ENCODE assay signal across 25 cellular contexts in genomic region chr9:28925184-28925583, GRCh38.
DNase-seq lines count a peak whose midpoint lies in the region; ATAC-seq, FAIRE-seq and TF ChIP-seq lines count a peak whose summit lies in the region.
"Had no signal": no experiment of that assay in that cellular context is flagged by ENCODE, and none has a peak within 500 bp of the region (broad histone marks: within the 10 kb centered on the region; RNA-seq: fewer than 3 reads in every experiment).

No MANE protein-coding gene starts in this region.

- peaks cover 52% of the 10 kb centered on the region for H3K4me1 ChIP-seq in A549
- peaks cover 59% of the 10 kb centered on the region for H3K4me1 ChIP-seq in PC-3 (ENCODE audit: insufficient read depth, low read length)
- H3K4me1 ChIP-seq in trophoblast cell (ENCODE audit: control insufficient read depth in 1 of 2, insufficient read depth in 2 of 2, low read length in 2 of 2): peaks cover 0 to 17% of the 10 kb centered on the region in 2 experiments
- H3K4me1 ChIP-seq: HAP-1, Peyer's patch, SJSA1 had no signal

- POLR2A ChIA-PET in A549 (lab: Yijun Ruan, JAX) (no interaction called here), PC-3 (lab: Charles Lee; ENCODE audit: unreplicated experiment) (no interaction called here)

- H3K27me3 ChIP-seq in PC-3 (ENCODE audit: low read length) (no peaks in the 10 kb centered on the region), trophoblast cell (ENCODE audit: insufficient read depth, low read length) (no peaks in the 10 kb centered on the region)
- H3K27me3 ChIP-seq: Peyer's patch, SJSA1 had no signal

- no peak overlapping the region for H3K23ac ChIP-seq in trophoblast cell (ENCODE audit: low read length)

- H3K4me2 ChIP-seq in A549 (peak overlapping the region; percentile 56), PC-3 (ENCODE audit: low read length) (peak overlapping the region; percentile 45), trophoblast cell (ENCODE audit: low read length) (no peak overlapping the region)

- FAIRE-seq in A549 (lab: Jason Lieb, UNC): no peak
- FAIRE-seq: D721Med, GM18507 had no signal

- H3K18ac ChIP-seq in trophoblast cell (ENCODE audit: low read length): no peak overlapping the region

- no peak for DNase-seq in A549 (ENCODE audit: low read depth in 1 of 2, low spot score in 1 of 2)
- DNase-seq in PC-3: peak; percentile 89
- DNase-seq in epithelial cell of esophagus (ENCODE audit: low read depth): peak; percentile 81
- peak; percentile 53 to 62 for DNase-seq in trophoblast cell
- no peak for DNase-seq in COLO829 (ENCODE audit: low spot score)
- DNase-seq in glutamatergic neuron: no peak
- DNase-seq: 8988T, DMS53, GOT3, HFFc6, KBM-7, NCI-H1048, NCI-H1417, NCI-H1694 treated with DMSO at 0.1 percent for 48 hours, NCI-H2081, NCI-H2227 treated with DMSO at 0.1 percent for 48 hours, NCI-H526 treated with DMSO at 0.1 percent for 48 hours, Peyer's patch had no signal

- no peaks in the 10 kb centered on the region for H3K27me3 Mint-ChIP-seq in glutamatergic neuron (ENCODE audit: unreplicated experiment)

- no peaks in the 10 kb centered on the region for H3K9me2 ChIP-seq in PC-3 (replicated peaks; ENCODE audit: low read length)

- no peak overlapping the region for H3K27ac Mint-ChIP-seq in glutamatergic neuron (ENCODE audit: unreplicated experiment)
- H3K27ac Mint-ChIP-seq: HFFc6 had no signal

- TF ChIP-seq POLR2A in A549 (IDR thresholded peaks at IDR 0.05; ENCODE audit: low read length): no peak

- no peak overlapping the region for H3K14ac ChIP-seq in trophoblast cell (ENCODE audit: low read length)

- TF ChIP-seq CTCF in A549 (IDR thresholded peaks at IDR 0.05) (no peak), PC-3 (conservative IDR thresholded peaks at IDR 0.05; ENCODE audit: low read depth, low read length) (no peak), epithelial cell of esophagus (IDR thresholded peaks at IDR 0.05; ENCODE audit: insufficient read depth, low read depth, low read length, missing control alignments) (no peak), glutamatergic neuron (IDR thresholded peaks at IDR 0.05; ENCODE audit: partially characterized antibody, unreplicated experiment) (no peak)

- ATAC-seq in A549 (no peak; a peak in 1 of 6 replicates), PC-3 (peak; percentile 23; the same call in 1 of the 2 replicates), GM19455 (IDR thresholded peaks at IDR 0.05; ENCODE audit: unreplicated experiment) (no peak), HG03135 (IDR thresholded peaks at IDR 0.05; ENCODE audit: unreplicated experiment) (no peak)
- ATAC-seq: Right ventricle myocardium inferior had no signal

- TF ChIP-seq RAD21 in A549 (conservative IDR thresholded peaks at IDR 0.05 in 1 of 2, IDR thresholded peaks at IDR 0.05 in 1 of 2): no peak

- peaks cover 8% of the 10 kb centered on the region for H3F3A ChIP-seq in PC-3 (ENCODE audit: low read length, unreplicated experiment)

- H3K79me2 ChIP-seq in PC-3 (ENCODE audit: low read length): no peaks in the 10 kb centered on the region
- no peaks in the 10 kb centered on the region for H3K79me2 ChIP-seq in trophoblast cell (ENCODE audit: control insufficient read depth, insufficient read depth, low read length, poor library complexity)

- no peak overlapping the region for H3K4ac ChIP-seq in trophoblast cell (ENCODE audit: low read depth, low read length)

- no peaks in the 10 kb centered on the region for H3K36me3 Mint-ChIP-seq in glutamatergic neuron (ENCODE audit: unreplicated experiment)

- intact Hi-C loops in PC-3 (cut with micrococcal nuclease): loop anchor here (5.0 kb wide), 2 partner anchors 113 to 152 kb away; no protein-coding TSS in a partner anchor

- no peak overlapping the region for H2BK5ac ChIP-seq in trophoblast cell (ENCODE audit: low read depth, low read length, poor library complexity)

- H4K20me1 ChIP-seq in PC-3 (ENCODE audit: low read length): no peaks in the 10 kb centered on the region

- CTCF ChIA-PET in A549 (lab: Yijun Ruan, JAX): interaction anchor here (0.6 to 1.0 kb wide), 2 partner anchors 11 to 316 kb away, joined by 3 read pairs; no protein-coding TSS in a partner anchor
- CTCF ChIA-PET in PC-3 (lab: Charles Lee): no interaction called here

- no peak overlapping the region for H2AK5ac ChIP-seq in trophoblast cell (ENCODE audit: low read length)

- H4K12ac ChIP-seq in trophoblast cell (ENCODE audit: low read depth, low read length): no peak overlapping the region

- peaks cover 13% of the 10 kb centered on the region for H3K79me1 ChIP-seq in trophoblast cell (ENCODE audit: low read length)

- no peak overlapping the region for H3K27ac ChIP-seq in A549
- peak overlapping the region; percentile 98 for H3K27ac ChIP-seq in PC-3 (ENCODE audit: low read length)
- peak overlapping the region; percentile 58 for H3K27ac ChIP-seq in trophoblast cell (ENCODE audit: low read depth, low read length)
- H3K27ac ChIP-seq: Peyer's patch, SJSA1 had no signal

- H3K9ac ChIP-seq in PC-3 (ENCODE audit: low read length): no peak overlapping the region; the same call in none of the 2 replicates
- H3K9ac ChIP-seq in trophoblast cell (ENCODE audit: low read length): no peak overlapping the region

- H3K36me3 ChIP-seq in PC-3 (ENCODE audit: low read depth, low read length) (no peaks in the 10 kb centered on the region), trophoblast cell (ENCODE audit: control insufficient read depth in 1 of 2, insufficient read depth in 2 of 2, low read length in 2 of 2) (no peaks in the 10 kb centered on the region)
- H3K36me3 ChIP-seq: HAP-1, Peyer's patch, SJSA1 had no signal

- no peak overlapping the region for H2BK120ac ChIP-seq in trophoblast cell (ENCODE audit: insufficient read depth, low read length, poor library complexity)

- H2BK12ac ChIP-seq in trophoblast cell (ENCODE audit: low read length): no peak overlapping the region

- no peak overlapping the region for H3K4me3 Mint-ChIP-seq in glutamatergic neuron (ENCODE audit: unreplicated experiment)
- H3K4me3 Mint-ChIP-seq: HFFc6 had no signal

- no peaks in the 10 kb centered on the region for H3K9me3 Mint-ChIP-seq in glutamatergic neuron (ENCODE audit: unreplicated experiment)

- H3K9me3 ChIP-seq in A549 (no peaks in the 10 kb centered on the region), PC-3 (ENCODE audit: low read length) (no peaks in the 10 kb centered on the region), trophoblast cell (ENCODE audit: insufficient read depth, low read depth, low read length) (no peaks in the 10 kb centered on the region)
- H3K9me3 ChIP-seq: HAP-1, Peyer's patch, SJSA1 had no signal

- H2AFZ ChIP-seq in PC-3 (ENCODE audit: low read length): no peak overlapping the region
- H2AFZ ChIP-seq in trophoblast cell (ENCODE audit: insufficient read depth, low read length, poor library complexity): no peak overlapping the region

- no peak overlapping the region for H4K91ac ChIP-seq in trophoblast cell (ENCODE audit: low read depth, low read length)

- 2% methylated on average over 2 of the region's 2 CpGs for WGBS in A549 (ENCODE audit: missing lambda C conversion rate)
- WGBS in trophoblast cell (ENCODE audit: extremely low coverage, insufficient coverage, insufficient read length): no CpG with 5 or more reads among the region's 2 CpGs

- H3K4me1 Mint-ChIP-seq in glutamatergic neuron (ENCODE audit: low read depth, unreplicated experiment): peaks cover 8% of the 10 kb centered on the region

- H4K8ac ChIP-seq in trophoblast cell (ENCODE audit: low read depth, low read length): no peak overlapping the region

- no TSS peak for BruUV-seq in PC-3 (replicated peaks; lab: Mats Ljungman, UMichigan)

- TF ChIP-seq EP300 in A549 (IDR thresholded peaks at IDR 0.05): no peak

- H3K4me3 ChIP-seq in A549 (no peak overlapping the region), PC-3 (ENCODE audit: low read length) (no peak overlapping the region), epithelial cell of esophagus (ENCODE audit: low read length) (no peak overlapping the region), trophoblast cell (ENCODE audit: low read depth, low read length) (no peak overlapping the region)
- H3K4me3 ChIP-seq: HAP-1, Peyer's patch, SJSA1 had no signal

TF ChIP-seq in A549, 52 proteins besides CTCF, POLR2A, EP300 and RAD21:
- no peak for TF ChIP-seq NR3C1 (IDR thresholded peaks at IDR 0.05)
- TF ChIP-seq GATA3 (IDR thresholded peaks at IDR 0.05; ENCODE audit: borderline replicate concordance): peak; percentile 44; the same call in 1 of the 2 replicates

Comparison
In these comparisons a context has a peak if more than half of its experiments do, and no peak if none do; other contexts are left out.
1. DNase-seq: peak in PC-3 (single experiment), epithelial cell of esophagus (single experiment) and trophoblast cell (2 of 2); none in A549 (0 of 2), COLO829 (single experiment) and glutamatergic neuron (single experiment).
2. H3K27ac ChIP-seq: peak in PC-3 (single experiment) and trophoblast cell (single experiment); none in A549 (0 of 2).